In genomic region chrX:91435465-91435864, GRCh38 we compare ENCODE assay signal across 12 cellular contexts. TPM values are rescaled to one million over a fixed set of nuclear protein-coding genes. Genes with fewer than 3 reads are reported as not detected.
DNase-seq lines count a peak whose midpoint lies in the region; ATAC-seq and TF ChIP-seq lines count a peak whose summit lies in the region.
"Had no signal": no experiment of that assay in that cellular context is flagged by ENCODE, and none has a peak within 500 bp of the region (broad histone marks: within the 10 kb centered on the region; RNA-seq: fewer than 3 reads in every experiment).

No MANE protein-coding gene starts in this region.

- DNase-seq in GM03348 (ENCODE audit: low spot score) (peak; percentile 5), kidney epithelial cell (ENCODE audit: low read depth) (no peak), NCI-H128 (lab: John Stamatoyannopoulos, UW; ENCODE audit: unreplicated experiment) (no peak)
- no peak for DNase-seq in activated T-helper 2 cell treated with anti-CD3 and anti-CD28 coated beads, Interferon-gamma antibody, Interleukin-2, Interleukin-4, amounts not matched to agents 10 μg/mL and 5 μg/mL and 100 μg/mL, durations not matched to agents 14 hours and 24 hours and 36 hours (ENCODE audit: low spot score)
- DNase-seq: activated T-cell treated with anti-CD3 and anti-CD28 coated beads, Interleukin-2, amount 50 U/mL, for 24 hours; Caco-2; NCI-H2107 had no signal

- peak overlapping the region; percentile 89 for H3K4me2 ChIP-seq in skeletal muscle satellite cell (ENCODE audit: low read length)

- H3K4me1 ChIP-seq in skeletal muscle satellite cell (ENCODE audit: control insufficient read depth, insufficient read depth, low read length), result peaks cover 6% of the 10 kb centered on the region
- H3K4me1 ChIP-seq: Caco-2, HAP-1 had no signal

- peak overlapping the region; percentile 86 for H3K9ac ChIP-seq in skeletal muscle satellite cell (ENCODE audit: low read depth, low read length)

- TF ChIP-seq CTCF in brain (conservative IDR thresholded peaks at IDR 0.05), result no peak
- TF ChIP-seq CTCF in kidney epithelial cell (IDR thresholded peaks at IDR 0.05; ENCODE audit: insufficient read depth, low read length, poor library complexity, severe bottlenecking), result no peak

- no peaks in the 10 kb centered on the region for H3K27me3 ChIP-seq in kidney epithelial cell (ENCODE audit: control insufficient read depth, insufficient read depth, low read length)
- H3K27me3 ChIP-seq in skeletal muscle satellite cell (ENCODE audit: control insufficient read depth, insufficient read depth, low read length), result no peaks in the 10 kb centered on the region

- H3K4me3 ChIP-seq in kidney epithelial cell (ENCODE audit: low read depth, low read length) (peak overlapping the region; percentile 48), skeletal muscle satellite cell (ENCODE audit: low read length) (peak overlapping the region; percentile 81)
- H3K4me3 ChIP-seq: HAP-1 had no signal

- peak overlapping the region; percentile 88 to 95 (median 92) for H3K4me3 Mint-ChIP-seq in brain
- H3K4me3 Mint-ChIP-seq in activated T-helper 2 cell treated with anti-CD3 and anti-CD28 coated beads, Interferon-gamma antibody, Interleukin-2, Interleukin-4, amounts not matched to agents 10 μg/mL and 5 μg/mL and 100 μg/mL, durations not matched to agents 14 hours and 24 hours and 36 hours (ENCODE audit: low read depth), result no peak overlapping the region

- no peaks in the 10 kb centered on the region for H3K9me3 ChIP-seq in skeletal muscle satellite cell (replicated peaks; ENCODE audit: low read length)
- H3K9me3 ChIP-seq: Caco-2, HAP-1 had no signal

- no peak for ATAC-seq in GM18498 (IDR thresholded peaks at IDR 0.05; ENCODE audit: unreplicated experiment)
- ATAC-seq in HG03571 (IDR thresholded peaks at IDR 0.05; ENCODE audit: unreplicated experiment), result no peak

- H3K27ac Mint-ChIP-seq in brain, result peak overlapping the region; percentile 85 to 98 (median 95)
- H3K27ac Mint-ChIP-seq in activated T-helper 2 cell treated with anti-CD3 and anti-CD28 coated beads, Interferon-gamma antibody, Interleukin-2, Interleukin-4, amounts not matched to agents 10 μg/mL and 5 μg/mL and 100 μg/mL, durations not matched to agents 14 hours and 24 hours and 36 hours, result no peak overlapping the region
- H3K27ac Mint-ChIP-seq: activated T-cell treated with anti-CD3 and anti-CD28 coated beads, Interleukin-2, amount 50 U/mL, for 24 hours had no signal

- H3K36me3 ChIP-seq in kidney epithelial cell (ENCODE audit: control insufficient read depth, insufficient read depth, low read length) (no peaks in the 10 kb centered on the region), skeletal muscle satellite cell (ENCODE audit: insufficient read depth, low read length) (no peaks in the 10 kb centered on the region)
- H3K36me3 ChIP-seq: HAP-1 had no signal

- intact Hi-C loops in activated T-helper 2 cell treated with anti-CD3 and anti-CD28 coated beads, Interferon-gamma antibody, Interleukin-2, Interleukin-4, amounts not matched to agents 10 μg/mL and 5 μg/mL and 100 μg/mL, durations not matched to agents 14 hours and 24 hours and 36 hours (cut with micrococcal nuclease), result no loop called here

- H3K27me3 Mint-ChIP-seq in brain, result peaks cover 7% of the 10 kb centered on the region
- H3K27me3 Mint-ChIP-seq in activated T-helper 2 cell treated with anti-CD3 and anti-CD28 coated beads, Interferon-gamma antibody, Interleukin-2, Interleukin-4, amounts not matched to agents 10 μg/mL and 5 μg/mL and 100 μg/mL, durations not matched to agents 14 hours and 24 hours and 36 hours (ENCODE audit: low read depth), result no peaks in the 10 kb centered on the region

- H3K36me3 Mint-ChIP-seq in brain, result no peaks in the 10 kb centered on the region
- no peaks in the 10 kb centered on the region for H3K36me3 Mint-ChIP-seq in activated T-helper 2 cell treated with anti-CD3 and anti-CD28 coated beads, Interferon-gamma antibody, Interleukin-2, Interleukin-4, amounts not matched to agents 10 μg/mL and 5 μg/mL and 100 μg/mL, durations not matched to agents 14 hours and 24 hours and 36 hours (ENCODE audit: low read depth)

- no peaks in the 10 kb centered on the region for H3K9me3 Mint-ChIP-seq in brain
- H3K9me3 Mint-ChIP-seq in activated T-helper 2 cell treated with anti-CD3 and anti-CD28 coated beads, Interferon-gamma antibody, Interleukin-2, Interleukin-4, amounts not matched to agents 10 μg/mL and 5 μg/mL and 100 μg/mL, durations not matched to agents 14 hours and 24 hours and 36 hours, result peaks cover 5% of the 10 kb centered on the region
- H3K9me3 Mint-ChIP-seq: activated T-cell treated with anti-CD3 and anti-CD28 coated beads, Interleukin-2, amount 50 U/mL, for 24 hours had no signal

- peaks cover 52% of the 10 kb centered on the region for H3K4me1 Mint-ChIP-seq in brain
- H3K4me1 Mint-ChIP-seq in activated T-helper 2 cell treated with anti-CD3 and anti-CD28 coated beads, Interferon-gamma antibody, Interleukin-2, Interleukin-4, amounts not matched to agents 10 μg/mL and 5 μg/mL and 100 μg/mL, durations not matched to agents 14 hours and 24 hours and 36 hours (ENCODE audit: low read depth), result no peaks in the 10 kb centered on the region

RNA-seq across cellular contexts. Expression of gene PABPC5, which starts 0.8 kb away (rescaled TPM):
- 0.76 TPM for polyA plus RNA-seq in brain (ENCODE audit: insufficient read depth, low read depth, low replicate concordance)
- total RNA-seq in kidney epithelial cell, result 1.7 TPM in 2 replicates
- total RNA-seq in skeletal muscle satellite cell (2012; rRNA removed), result 2.0 and 2.6 TPM in 2 replicates
- total RNA-seq in activated T-helper 2 cell treated with anti-CD3 and anti-CD28 coated beads, Interferon-gamma antibody, Interleukin-2, Interleukin-4, amounts not matched to agents 10 μg/mL and 5 μg/mL and 100 μg/mL, durations not matched to agents 14 hours and 24 hours and 36 hours, result not detected in 2 replicates
- total RNA-seq: Caco-2 had no signal
